10 cellular contexts compared by ENCODE assay signal in the genomic region with DNA sequence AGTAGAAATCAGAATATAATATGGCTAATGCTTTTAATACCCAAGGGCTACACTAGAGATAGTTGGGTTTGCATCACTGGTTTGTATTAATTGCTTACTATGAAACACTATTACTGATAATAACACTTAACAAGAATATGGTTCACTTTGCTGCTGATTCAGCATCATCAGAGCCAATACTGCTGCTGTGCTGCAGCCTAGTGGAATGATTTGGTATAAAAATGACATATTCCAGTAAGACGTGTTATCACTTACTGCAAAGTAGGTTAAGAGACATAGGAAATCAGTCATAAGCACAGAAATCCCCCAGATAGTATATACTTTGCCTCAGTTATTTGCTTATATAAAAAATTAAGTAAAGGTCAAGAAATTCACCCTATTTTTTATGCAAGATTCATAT. TPM values are rescaled to one million over a fixed set of nuclear protein-coding genes. Genes with fewer than 3 reads are reported as not detected.
DNase-seq lines count a peak whose midpoint lies in the region; ATAC-seq and TF ChIP-seq lines count a peak whose summit lies in the region.
"Had no signal": no experiment of that assay in that cellular context is flagged by ENCODE, and none has a peak within 500 bp of the region (broad histone marks: within the 10 kb centered on the region; RNA-seq: fewer than 3 reads in every experiment).

No MANE protein-coding gene starts in this region.

- H3K27ac ChIP-seq in mesenchymal stem cell (ENCODE audit: low read length, poor library complexity, severe bottlenecking), result no peak overlapping the region

- no peaks in the 10 kb centered on the region for H3K79me1 ChIP-seq in mesenchymal stem cell (replicated peaks; ENCODE audit: low read length, poor library complexity, severe bottlenecking)

- H2BK120ac ChIP-seq in mesenchymal stem cell (ENCODE audit: low read depth, low read length), result no peak overlapping the region

- H3K4me3 ChIP-seq in GM12865 (ENCODE audit: low read depth, low read length) (no peak overlapping the region), adipocyte (ENCODE audit: low read length) (no peak overlapping the region), mesenchymal stem cell (ENCODE audit: insufficient read depth in 1 of 2, low read depth in 1 of 2, low read length in 2 of 2) (no peak overlapping the region)

- H3K9me3 ChIP-seq in adipocyte (ENCODE audit: control insufficient read depth, low read length) (no peaks in the 10 kb centered on the region), mesenchymal stem cell (ENCODE audit: control insufficient read depth, low read length) (no peaks in the 10 kb centered on the region)

- H3K36me3 ChIP-seq in adipocyte (ENCODE audit: control insufficient read depth, insufficient read depth, low read length, severe bottlenecking), result no peaks in the 10 kb centered on the region
- no peaks in the 10 kb centered on the region for H3K36me3 ChIP-seq in mesenchymal stem cell (ENCODE audit: control insufficient read depth in 1 of 2, insufficient read depth in 2 of 2, low read depth in 1 of 2, low read length in 2 of 2)

- no peak overlapping the region for H3K23ac ChIP-seq in mesenchymal stem cell (ENCODE audit: low read length in 2 of 2)

- H3K36me3 Mint-ChIP-seq in activated T-helper 1 cell treated with anti-CD3 and anti-CD28 coated beads, Interleukin-12 subunit alpha, Interleukin-12 subunit beta, Interleukin-2, Interleukin-4 antibody, amounts not matched to agents 30 ng/mL and 10 ng/mL and 1 ng/mL, durations not matched to agents 14 hours and 24 hours and 36 hours (ENCODE audit: low read depth), result no peaks in the 10 kb centered on the region
- no peaks in the 10 kb centered on the region for H3K36me3 Mint-ChIP-seq in immature natural killer cell

- H3K27ac Mint-ChIP-seq in activated T-helper 1 cell treated with anti-CD3 and anti-CD28 coated beads, Interleukin-12 subunit alpha, Interleukin-12 subunit beta, Interleukin-2, Interleukin-4 antibody, amounts not matched to agents 30 ng/mL and 10 ng/mL and 1 ng/mL, durations not matched to agents 14 hours and 24 hours and 36 hours, result no peak overlapping the region
- H3K27ac Mint-ChIP-seq in immature natural killer cell, result no peak overlapping the region

- WGBS in mesenchymal stem cell, result no CpG with 5 or more reads among the region's 1 CpG

- H3K9ac ChIP-seq in adipocyte (ENCODE audit: low read length) (no peak overlapping the region), mesenchymal stem cell (ENCODE audit: low read length) (no peak overlapping the region)

- DNase-seq in GM12865 (ENCODE audit: low read depth) (peak; percentile 0), LoVo (ENCODE audit: low spot score) (peak; percentile 38), adipocyte (ENCODE audit: low read depth) (peak; percentile 57), mesenchymal stem cell (peak; percentile 64), immature natural killer cell (no peak)
- no peak for DNase-seq in activated T-helper 1 cell treated with anti-CD3 and anti-CD28 coated beads, Interleukin-12 subunit alpha, Interleukin-12 subunit beta, Interleukin-2, Interleukin-4 antibody, amounts not matched to agents 30 ng/mL and 10 ng/mL and 1 ng/mL, durations not matched to agents 14 hours and 24 hours and 36 hours (ENCODE audit: low spot score)

- H3K4me2 ChIP-seq in mesenchymal stem cell (ENCODE audit: low read length, poor library complexity, severe bottlenecking), result no peak overlapping the region

- H2AFZ ChIP-seq in mesenchymal stem cell (ENCODE audit: low read depth, low read length), result no peak overlapping the region

- H3K27me3 Mint-ChIP-seq in activated T-helper 1 cell treated with anti-CD3 and anti-CD28 coated beads, Interleukin-12 subunit alpha, Interleukin-12 subunit beta, Interleukin-2, Interleukin-4 antibody, amounts not matched to agents 30 ng/mL and 10 ng/mL and 1 ng/mL, durations not matched to agents 14 hours and 24 hours and 36 hours (ENCODE audit: insufficient read depth), result no peaks in the 10 kb centered on the region
- H3K27me3 Mint-ChIP-seq in immature natural killer cell (ENCODE audit: low read depth in 3 of 3), result peaks cover 0 to 2% (median 0%) of the 10 kb centered on the region in 3 donors

- H3K9me3 Mint-ChIP-seq in activated T-helper 1 cell treated with anti-CD3 and anti-CD28 coated beads, Interleukin-12 subunit alpha, Interleukin-12 subunit beta, Interleukin-2, Interleukin-4 antibody, amounts not matched to agents 30 ng/mL and 10 ng/mL and 1 ng/mL, durations not matched to agents 14 hours and 24 hours and 36 hours, result no peaks in the 10 kb centered on the region
- peaks cover 5 to 27% (median 19%) of the 10 kb centered on the region in 6 donors for H3K9me3 Mint-ChIP-seq in immature natural killer cell

- intact Hi-C loops in activated T-helper 1 cell treated with anti-CD3 and anti-CD28 coated beads, Interleukin-12 subunit alpha, Interleukin-12 subunit beta, Interleukin-2, Interleukin-4 antibody, amounts not matched to agents 30 ng/mL and 10 ng/mL and 1 ng/mL, durations not matched to agents 14 hours and 24 hours and 36 hours (cut with micrococcal nuclease), result no loop called here

- H3K4me1 Mint-ChIP-seq in activated T-helper 1 cell treated with anti-CD3 and anti-CD28 coated beads, Interleukin-12 subunit alpha, Interleukin-12 subunit beta, Interleukin-2, Interleukin-4 antibody, amounts not matched to agents 30 ng/mL and 10 ng/mL and 1 ng/mL, durations not matched to agents 14 hours and 24 hours and 36 hours (ENCODE audit: low read depth), result no peaks in the 10 kb centered on the region
- no peaks in the 10 kb centered on the region for H3K4me1 Mint-ChIP-seq in immature natural killer cell

- no peak overlapping the region for H2BK12ac ChIP-seq in mesenchymal stem cell (ENCODE audit: low read length in 2 of 2)

- H3K14ac ChIP-seq in mesenchymal stem cell (ENCODE audit: low read length in 2 of 2), result no peak overlapping the region

- H3K27me3 ChIP-seq in adipocyte (replicated peaks; ENCODE audit: control insufficient read depth, insufficient read depth, low read length), result no peaks in the 10 kb centered on the region
- no peaks in the 10 kb centered on the region for H3K27me3 ChIP-seq in mesenchymal stem cell (ENCODE audit: control insufficient read depth in 1 of 2, insufficient read depth in 1 of 2, low read length in 2 of 2)

- H2BK5ac ChIP-seq in mesenchymal stem cell (ENCODE audit: low read depth, low read length, poor library complexity, severe bottlenecking), result no peak overlapping the region

- H3K18ac ChIP-seq in mesenchymal stem cell (ENCODE audit: low read depth in 1 of 2, low read length in 2 of 2), result no peak overlapping the region

- H3K4me1 ChIP-seq in adipocyte (ENCODE audit: control insufficient read depth, insufficient read depth, low read length) (no peaks in the 10 kb centered on the region), mesenchymal stem cell (ENCODE audit: control insufficient read depth, insufficient read depth, low read depth, low read length) (no peaks in the 10 kb centered on the region)

- no peak overlapping the region for H3K4ac ChIP-seq in mesenchymal stem cell (ENCODE audit: low read depth in 1 of 2, low read length in 2 of 2)

- no peak overlapping the region for H3K4me3 Mint-ChIP-seq in activated T-helper 1 cell treated with anti-CD3 and anti-CD28 coated beads, Interleukin-12 subunit alpha, Interleukin-12 subunit beta, Interleukin-2, Interleukin-4 antibody, amounts not matched to agents 30 ng/mL and 10 ng/mL and 1 ng/mL, durations not matched to agents 14 hours and 24 hours and 36 hours
- H3K4me3 Mint-ChIP-seq in immature natural killer cell, result no peak overlapping the region

- ATAC-seq in GM21825 (IDR thresholded peaks at IDR 0.05; ENCODE audit: unreplicated experiment), result no peak
- ATAC-seq in HG03521 (IDR thresholded peaks at IDR 0.05; ENCODE audit: unreplicated experiment), result no peak

- H2BK15ac ChIP-seq in mesenchymal stem cell (ENCODE audit: low read depth, poor library complexity, severe bottlenecking), result no peak overlapping the region

- no peak overlapping the region for H2AK5ac ChIP-seq in mesenchymal stem cell (ENCODE audit: low read length, severe bottlenecking)

- TF ChIP-seq CTCF in GM12865 (IDR thresholded peaks at IDR 0.05; ENCODE audit: insufficient read depth, low read depth, low read length, missing control alignments), result peak; percentile 18

- H4K91ac ChIP-seq in mesenchymal stem cell (ENCODE audit: low read length), result no peak overlapping the region

- no peak overlapping the region for H4K8ac ChIP-seq in mesenchymal stem cell (ENCODE audit: low read length)

RNA-seq across cellular contexts. Expression of gene CDH10, which starts 2.8 kb away (rescaled TPM):
- polyA plus RNA-seq in mesenchymal stem cell (2013, experiment 1 of 2), result 5.9 TPM
- 5.7 TPM for polyA plus RNA-seq in mesenchymal stem cell (2013, experiment 2 of 2)
- total RNA-seq in activated T-helper 1 cell treated with anti-CD3 and anti-CD28 coated beads, Interleukin-12 subunit alpha, Interleukin-12 subunit beta, Interleukin-2, Interleukin-4 antibody, amounts not matched to agents 30 ng/mL and 10 ng/mL and 1 ng/mL, durations not matched to agents 14 hours and 24 hours and 36 hours, result not detected in 2 replicates
- polyA plus RNA-seq in immature natural killer cell, result not detected
- total RNA-seq: LHCN-M2, subcutaneous adipose tissue had no signal

Comparison
In these comparisons a context has a peak if more than half of its experiments do, and no peak if none do; other contexts are left out.
1. DNase-seq: peak in GM12865 (single experiment), LoVo (single experiment), adipocyte (single experiment) and mesenchymal stem cell (single experiment); none in activated T-helper 1 cell treated with anti-CD3 and anti-CD28 coated beads, Interleukin-12 subunit alpha, Interleukin-12 subunit beta, Interleukin-2, Interleukin-4 antibody, amounts not matched to agents 30 ng/mL and 10 ng/mL and 1 ng/mL, durations not matched to agents 14 hours and 24 hours and 36 hours (single experiment) and immature natural killer cell (0 of 3).